ENCODE assay signal across 8 cellular contexts in genomic region chr2:196101325-196101981, GRCh38. TPM values are rescaled to one million over a fixed set of nuclear protein-coding genes. Genes with fewer than 3 reads are reported as not detected.
DNase-seq lines count a peak whose midpoint lies in the region; ATAC-seq and TF ChIP-seq lines count a peak whose summit lies in the region.

No MANE protein-coding gene starts in this region.

- CTCF ChIA-PET in activated CD4-positive, alpha-beta T cell treated with anti-CD3 and anti-CD28 coated beads for 36 hours (lab: Charles Lee) = interaction anchor here (0.7 to 2.2 kb wide), 4 partner anchors 24 to 697 kb away, joined by 3 to 10 read pairs (median 6); partner anchors contain the start of gene DNAH7
- CTCF ChIA-PET in PC-3 (lab: Charles Lee) = no interaction called here

- no peak overlapping the region for H3K9ac ChIP-seq in PC-3 (ENCODE audit: low read length)

- H3K36me3 ChIP-seq in heart left ventricle = no peaks in the 10 kb centered on the region
- H3K36me3 ChIP-seq in PC-3 (ENCODE audit: low read depth, low read length) = no peaks in the 10 kb centered on the region

- TF ChIP-seq CTCF in heart left ventricle (IDR thresholded peaks at IDR 0.05) (no peak), PC-3 (conservative IDR thresholded peaks at IDR 0.05; ENCODE audit: low read depth, low read length) (no peak)

- peaks cover 42% of the 10 kb centered on the region for H3K4me1 Mint-ChIP-seq in activated CD4-positive, alpha-beta T cell treated with anti-CD3 and anti-CD28 coated beads for 36 hours
- H3K4me1 Mint-ChIP-seq in T-helper 2 cell treated with Interferon-gamma antibody and Interleukin-4, amounts not matched to agents 5 μg/mL and 100 μg/mL, for 36 hours (ENCODE audit: low read depth) = peaks cover 24% of the 10 kb centered on the region

- H3K9me3 ChIP-seq in heart left ventricle (no peaks in the 10 kb centered on the region), PC-3 (ENCODE audit: low read length) (no peaks in the 10 kb centered on the region)

- no TSS peak for BruUV-seq in PC-3 (replicated peaks; lab: Mats Ljungman, UMichigan)

- H3K4me3 ChIP-seq in heart left ventricle (no peak overlapping the region), PC-3 (ENCODE audit: low read length) (no peak overlapping the region)

- peak; percentile 75 for DNase-seq in activated CD4-positive, alpha-beta T cell treated with anti-CD3 and anti-CD28 coated beads for 36 hours
- no peak for DNase-seq in activated CD4-positive, alpha-beta T cell treated with anti-CD3 and anti-CD28 coated beads, Interleukin-2, amount 50 U/mL, for 1 hour
- peak; percentile 40 for DNase-seq in T-helper 2 cell treated with Interferon-gamma antibody and Interleukin-4, amounts not matched to agents 5 μg/mL and 100 μg/mL, for 36 hours (ENCODE audit: low spot score)
- DNase-seq in left kidney (ENCODE audit: low read depth, low spot score) = peak; percentile 31
- no peak for DNase-seq in heart left ventricle
- no peak for DNase-seq in PC-3
- no peak for DNase-seq in ACHN

- no peaks in the 10 kb centered on the region for H3K9me2 ChIP-seq in PC-3 (replicated peaks; ENCODE audit: low read length)

- ATAC-seq in activated CD4-positive, alpha-beta T cell treated with anti-CD3 and anti-CD28 coated beads for 36 hours = peak; percentile 97
- ATAC-seq in HG02884 (IDR thresholded peaks at IDR 0.05; ENCODE audit: unreplicated experiment) (peak; percentile 96), heart left ventricle (no peak), PC-3 (no peak)

- no peaks in the 10 kb centered on the region for H3K9me3 Mint-ChIP-seq in activated CD4-positive, alpha-beta T cell treated with anti-CD3 and anti-CD28 coated beads for 36 hours (ENCODE audit: low read depth)
- H3K9me3 Mint-ChIP-seq in T-helper 2 cell treated with Interferon-gamma antibody and Interleukin-4, amounts not matched to agents 5 μg/mL and 100 μg/mL, for 36 hours = no peaks in the 10 kb centered on the region

- H3K36me3 Mint-ChIP-seq in activated CD4-positive, alpha-beta T cell treated with anti-CD3 and anti-CD28 coated beads for 36 hours (ENCODE audit: low read depth) = no peaks in the 10 kb centered on the region
- H3K36me3 Mint-ChIP-seq in T-helper 2 cell treated with Interferon-gamma antibody and Interleukin-4, amounts not matched to agents 5 μg/mL and 100 μg/mL, for 36 hours (ENCODE audit: low read depth) = peaks cover 2% of the 10 kb centered on the region

- in situ Hi-C loops in ACHN (cut with HindIII; ENCODE audit: low pct_ligation_motif_present, low pct_unique_long_range_greater_than_20kb, low sequenced_read_pairs) = no loop called here

- 53 to 64% (median 61%) methylated on average over 6 of the region's 6 CpGs for WGBS in heart left ventricle, 4 donors

- POLR2A ChIA-PET in activated CD4-positive, alpha-beta T cell treated with anti-CD3 and anti-CD28 coated beads for 36 hours (lab: Charles Lee) = interaction anchor here (1.1 kb wide), 1 partner anchor 42 kb away, joined by 4 read pairs; no protein-coding TSS in a partner anchor
- POLR2A ChIA-PET in PC-3 (lab: Charles Lee; ENCODE audit: unreplicated experiment) = interaction anchor here (0.6 kb wide), 1 partner anchor 11 kb away, joined by 3 read pairs; no protein-coding TSS in a partner anchor

- peaks cover 0 to 9% (median 0%) of the 10 kb centered on the region in 12 donors for H3K4me1 ChIP-seq in heart left ventricle
- no peaks in the 10 kb centered on the region for H3K4me1 ChIP-seq in PC-3 (ENCODE audit: insufficient read depth, low read length)

- H3K27ac ChIP-seq in heart left ventricle = no peak overlapping the region
- no peak overlapping the region for H3K27ac ChIP-seq in PC-3 (ENCODE audit: low read length)

- H4K20me1 ChIP-seq in PC-3 (ENCODE audit: low read length) = no peaks in the 10 kb centered on the region

- no peaks in the 10 kb centered on the region for H3K79me2 ChIP-seq in PC-3 (ENCODE audit: low read length)

- no peaks in the 10 kb centered on the region for H3F3A ChIP-seq in PC-3 (ENCODE audit: low read length, unreplicated experiment)

- intact Hi-C loops in activated CD4-positive, alpha-beta T cell treated with anti-CD3 and anti-CD28 coated beads for 36 hours (cut with DNase I, micrococcal nuclease) = loop anchor here in 1 of 2 experiments (5.0 kb wide), 1 partner anchor 41 kb away; no protein-coding TSS in a partner anchor
- intact Hi-C loops in heart left ventricle (cut with DNase I) (no loop called here), PC-3 (cut with micrococcal nuclease) (no loop called here)

- no peak overlapping the region for H3K4me3 Mint-ChIP-seq in activated CD4-positive, alpha-beta T cell treated with anti-CD3 and anti-CD28 coated beads for 36 hours
- no peak overlapping the region for H3K4me3 Mint-ChIP-seq in T-helper 2 cell treated with Interferon-gamma antibody and Interleukin-4, amounts not matched to agents 5 μg/mL and 100 μg/mL, for 36 hours

- TF ChIP-seq POLR2A in heart left ventricle (IDR thresholded peaks at IDR 0.05) = no peak

- H3K27ac Mint-ChIP-seq in activated CD4-positive, alpha-beta T cell treated with anti-CD3 and anti-CD28 coated beads for 36 hours = peak overlapping the region; percentile 74
- H3K27ac Mint-ChIP-seq in T-helper 2 cell treated with Interferon-gamma antibody and Interleukin-4, amounts not matched to agents 5 μg/mL and 100 μg/mL, for 36 hours = no peak overlapping the region

- H3K4me2 ChIP-seq in PC-3 (ENCODE audit: low read length) = no peak overlapping the region

- H3K27me3 Mint-ChIP-seq in activated CD4-positive, alpha-beta T cell treated with anti-CD3 and anti-CD28 coated beads for 36 hours = no peaks in the 10 kb centered on the region
- peaks cover 2% of the 10 kb centered on the region for H3K27me3 Mint-ChIP-seq in T-helper 2 cell treated with Interferon-gamma antibody and Interleukin-4, amounts not matched to agents 5 μg/mL and 100 μg/mL, for 36 hours (ENCODE audit: low read depth)

- H2AFZ ChIP-seq in PC-3 (ENCODE audit: low read length) = no peak overlapping the region

- H3K27me3 ChIP-seq in heart left ventricle = no peaks in the 10 kb centered on the region
- no peaks in the 10 kb centered on the region for H3K27me3 ChIP-seq in PC-3 (ENCODE audit: low read length)

RNA-seq across cellular contexts. Expression of gene DNAH7, which starts 32.8 kb away (rescaled TPM):
- total RNA-seq in activated CD4-positive, alpha-beta T cell treated with anti-CD3 and anti-CD28 coated beads for 36 hours = not detected
- total RNA-seq in heart left ventricle = 1 to 10 TPM in 1 of 9 donors, under 1 TPM in 7, not detected in 1; 0.11 to 1.5 (median 0.40) TPM
- under 1 TPM; 0.08 to 0.61 TPM for polyA plus RNA-seq in heart left ventricle
- 1.9 and 3.1 TPM in 2 replicates for total RNA-seq in PC-3 (2014; rRNA removed)

Comparison
In these comparisons a context has a peak if more than half of its experiments do, and no peak if none do; other contexts are left out.
1. DNase-seq: peak in activated CD4-positive, alpha-beta T cell treated with anti-CD3 and anti-CD28 coated beads for 36 hours (single experiment), T-helper 2 cell treated with Interferon-gamma antibody and Interleukin-4, amounts not matched to agents 5 μg/mL and 100 μg/mL, for 36 hours (single experiment) and left kidney (single experiment); none in activated CD4-positive, alpha-beta T cell treated with anti-CD3 and anti-CD28 coated beads, Interleukin-2, amount 50 U/mL, for 1 hour (single experiment), heart left ventricle (0 of 5), PC-3 (single experiment) and ACHN (single experiment).
2. ATAC-seq: peak in activated CD4-positive, alpha-beta T cell treated with anti-CD3 and anti-CD28 coated beads for 36 hours (single experiment) and HG02884 (single experiment); none in heart left ventricle (0 of 4) and PC-3 (single experiment).